ENCODE assay signal across 10 cellular contexts in genomic region chr6:111256646-111257045, GRCh38.
DNase-seq lines count a peak whose midpoint lies in the region; ATAC-seq and TF ChIP-seq lines count a peak whose summit lies in the region.
"Had no signal": no experiment of that assay in that cellular context is flagged by ENCODE, and none has a peak within 500 bp of the region (broad histone marks: within the 10 kb centered on the region; RNA-seq: fewer than 3 reads in every experiment).

No MANE protein-coding gene starts in this region.

- CTCF ChIA-PET in HEK293 (lab: Yijun Ruan, JAX) (interaction anchor here (0.6 to 1.4 kb wide), 19 partner anchors 13 to 787 kb away, joined by 3 to 6 read pairs (median 3); partner anchors contain the start of gene TRAF3IP2), RWPE1 (lab: Yijun Ruan, JAX) (interaction anchor here (0.5 to 0.7 kb wide), 7 partner anchors 15 to 1546 kb away, joined by 3 to 7 read pairs (median 3); no protein-coding TSS in a partner anchor)

- no peak overlapping the region for H3K4me3 Mint-ChIP-seq in CD14-positive monocyte
- no peak overlapping the region for H3K4me3 Mint-ChIP-seq in activated T-helper 1 cell treated with anti-CD3 and anti-CD28 coated beads, Interleukin-12 subunit alpha, Interleukin-12 subunit beta, Interleukin-2, Interleukin-4 antibody, amounts not matched to agents 30 ng/mL and 10 ng/mL and 1 ng/mL, durations not matched to agents 14 hours and 24 hours and 36 hours
- no peak overlapping the region for H3K4me3 Mint-ChIP-seq in natural killer cell

- H3K27me3 Mint-ChIP-seq in CD14-positive monocyte (ENCODE audit: low read depth in 3 of 3): peaks cover 6 to 10% (median 8%) of the 10 kb centered on the region in 3 donors
- H3K27me3 Mint-ChIP-seq in activated T-helper 1 cell treated with anti-CD3 and anti-CD28 coated beads, Interleukin-12 subunit alpha, Interleukin-12 subunit beta, Interleukin-2, Interleukin-4 antibody, amounts not matched to agents 30 ng/mL and 10 ng/mL and 1 ng/mL, durations not matched to agents 14 hours and 24 hours and 36 hours (ENCODE audit: insufficient read depth): peaks cover 9% of the 10 kb centered on the region
- peaks cover 13 to 16% of the 10 kb centered on the region in 2 donors for H3K27me3 Mint-ChIP-seq in natural killer cell (ENCODE audit: low read depth in 2 of 2)

- H3K27ac Mint-ChIP-seq in CD14-positive monocyte (no peak overlapping the region), natural killer cell (no peak overlapping the region)
- H3K27ac Mint-ChIP-seq in activated T-helper 1 cell treated with anti-CD3 and anti-CD28 coated beads, Interleukin-12 subunit alpha, Interleukin-12 subunit beta, Interleukin-2, Interleukin-4 antibody, amounts not matched to agents 30 ng/mL and 10 ng/mL and 1 ng/mL, durations not matched to agents 14 hours and 24 hours and 36 hours: no peak overlapping the region

- H3K4me3 ChIP-seq in HEK293 (ENCODE audit: low read depth, low read length) (no peak overlapping the region), kidney epithelial cell (ENCODE audit: low read depth, low read length) (no peak overlapping the region)

- DNase-seq in CD14-positive monocyte (ENCODE audit: low spot score) (no peak), RWPE1 (ENCODE audit: low spot score) (no peak), kidney epithelial cell (ENCODE audit: low read depth) (no peak), NCI-H187 treated with DMSO at 0.1 percent for 48 hours (lab: John Stamatoyannopoulos, UW) (no peak), natural killer cell (no peak)
- DNase-seq in activated T-helper 1 cell treated with anti-CD3 and anti-CD28 coated beads, Interleukin-12 subunit alpha, Interleukin-12 subunit beta, Interleukin-2, Interleukin-4 antibody, amounts not matched to agents 30 ng/mL and 10 ng/mL and 1 ng/mL, durations not matched to agents 14 hours and 24 hours and 36 hours (ENCODE audit: low spot score): no peak
- DNase-seq: DMS79, midbrain had no signal

- POLR2A ChIA-PET in HEK293 (lab: Yijun Ruan, JAX): interaction anchor here (0.7 kb wide), 1 partner anchor 210 kb away, joined by 5 read pairs; no protein-coding TSS in a partner anchor
- POLR2A ChIA-PET in RWPE1 (lab: Yijun Ruan, JAX; ENCODE audit: low non-redundant PET): no interaction called here

- no peak overlapping the region for H3K27ac ChIP-seq in HEK293 (ENCODE audit: extremely low read depth, low read depth, low read length)
- H3K27ac ChIP-seq in RWPE1: no peak overlapping the region

- peak; percentile 16 for TF ChIP-seq CTCF in CD14-positive monocyte (IDR thresholded peaks at IDR 0.05)
- peak; percentile 21; the same call in 1 of the 2 replicates for TF ChIP-seq CTCF in HEK293 (tag by site-specific recombination; IDR thresholded peaks at IDR 0.05)
- TF ChIP-seq CTCF in RWPE1 (conservative IDR thresholded peaks at IDR 0.05; ENCODE audit: low read depth): peak; percentile 30; the same call in 1 of the 2 replicates
- peak; percentile 17 for TF ChIP-seq CTCF in kidney epithelial cell (IDR thresholded peaks at IDR 0.05; ENCODE audit: insufficient read depth, low read length, poor library complexity, severe bottlenecking)
- TF ChIP-seq CTCF in natural killer cell (IDR thresholded peaks at IDR 0.05): no peak

- intact Hi-C loops in CD14-positive monocyte (cut with micrococcal nuclease): loop anchor here in 1 of 2 donors (5.0 to 10.0 kb wide), 2 partner anchors 226 to 348 kb away; partner anchors contain the start of genes REV3L and TRAF3IP2
- intact Hi-C loops in activated T-helper 1 cell treated with anti-CD3 and anti-CD28 coated beads, Interleukin-12 subunit alpha, Interleukin-12 subunit beta, Interleukin-2, Interleukin-4 antibody, amounts not matched to agents 30 ng/mL and 10 ng/mL and 1 ng/mL, durations not matched to agents 14 hours and 24 hours and 36 hours (cut with micrococcal nuclease): no loop called here
- intact Hi-C loops in natural killer cell (cut with micrococcal nuclease): loop anchor here (10.0 kb wide), 1 partner anchor 388 kb away; no protein-coding TSS in a partner anchor

- no peaks in the 10 kb centered on the region for H3K9me3 ChIP-seq in HEK293 (ENCODE audit: control insufficient read depth, insufficient read depth, low read depth, low read length)

- no peaks in the 10 kb centered on the region for H3K36me3 ChIP-seq in HEK293 (ENCODE audit: control insufficient read depth in 2 of 2, insufficient read depth in 1 of 2, low read length in 2 of 2)
- no peaks in the 10 kb centered on the region for H3K36me3 ChIP-seq in kidney epithelial cell (ENCODE audit: control insufficient read depth, insufficient read depth, low read length)

- H3K4me1 ChIP-seq in HEK293 (ENCODE audit: control insufficient read depth, insufficient read depth, low read length): no peaks in the 10 kb centered on the region

- H3K36me3 Mint-ChIP-seq in CD14-positive monocyte: peaks cover 0 to 2% of the 10 kb centered on the region in 2 donors
- no peaks in the 10 kb centered on the region for H3K36me3 Mint-ChIP-seq in activated T-helper 1 cell treated with anti-CD3 and anti-CD28 coated beads, Interleukin-12 subunit alpha, Interleukin-12 subunit beta, Interleukin-2, Interleukin-4 antibody, amounts not matched to agents 30 ng/mL and 10 ng/mL and 1 ng/mL, durations not matched to agents 14 hours and 24 hours and 36 hours (ENCODE audit: low read depth)
- H3K36me3 Mint-ChIP-seq in natural killer cell: no peaks in the 10 kb centered on the region

- no peaks in the 10 kb centered on the region for H3K9me3 Mint-ChIP-seq in CD14-positive monocyte
- no peaks in the 10 kb centered on the region for H3K9me3 Mint-ChIP-seq in activated T-helper 1 cell treated with anti-CD3 and anti-CD28 coated beads, Interleukin-12 subunit alpha, Interleukin-12 subunit beta, Interleukin-2, Interleukin-4 antibody, amounts not matched to agents 30 ng/mL and 10 ng/mL and 1 ng/mL, durations not matched to agents 14 hours and 24 hours and 36 hours
- no peaks in the 10 kb centered on the region for H3K9me3 Mint-ChIP-seq in natural killer cell

- peaks cover 17% of the 10 kb centered on the region for H3K4me1 Mint-ChIP-seq in CD14-positive monocyte
- H3K4me1 Mint-ChIP-seq in activated T-helper 1 cell treated with anti-CD3 and anti-CD28 coated beads, Interleukin-12 subunit alpha, Interleukin-12 subunit beta, Interleukin-2, Interleukin-4 antibody, amounts not matched to agents 30 ng/mL and 10 ng/mL and 1 ng/mL, durations not matched to agents 14 hours and 24 hours and 36 hours (ENCODE audit: low read depth): peaks cover 20% of the 10 kb centered on the region
- H3K4me1 Mint-ChIP-seq in natural killer cell: peaks cover 9 to 20% of the 10 kb centered on the region in 2 donors

- ATAC-seq in HG03457 (IDR thresholded peaks at IDR 0.05; ENCODE audit: unreplicated experiment) (no peak), natural killer cell (no peak)

- no peaks in the 10 kb centered on the region for H3K27me3 ChIP-seq in kidney epithelial cell (ENCODE audit: control insufficient read depth, insufficient read depth, low read length)

TF ChIP-seq in HEK293, 187 proteins besides CTCF, POLR2A, EP300 and RAD21:
- TF ChIP-seq ZNF654 (tag by site-specific recombination; IDR thresholded peaks at IDR 0.05; ENCODE audit: low read depth) (peak; percentile 41), ZNF311 (tag by site-specific recombination; IDR thresholded peaks at IDR 0.05; ENCODE audit: borderline replicate concordance) (no peak)
